ENCODE assay signal across 12 cellular contexts in the genomic region with DNA sequence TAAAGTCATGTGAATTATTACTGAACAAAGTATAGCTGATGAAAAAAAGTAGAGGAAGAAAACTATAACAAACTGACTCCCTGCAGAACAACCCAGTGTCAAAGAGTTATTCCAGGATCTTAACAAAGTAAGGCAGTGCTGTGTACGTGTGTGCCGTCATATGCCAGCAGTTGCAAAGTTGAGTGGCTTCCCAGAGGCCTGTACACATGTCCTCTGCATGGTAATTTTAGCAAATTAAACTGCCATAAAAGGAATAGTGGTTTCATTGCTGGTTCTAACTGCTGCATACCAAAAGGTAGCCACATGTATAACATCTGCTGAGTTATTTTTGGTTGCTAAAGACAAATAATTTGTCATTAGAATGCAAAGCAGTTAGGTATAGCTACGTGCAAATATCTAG. TPM values are rescaled to one million over a fixed set of nuclear protein-coding genes. Genes with fewer than 3 reads are reported as not detected.
DNase-seq lines count a peak whose midpoint lies in the region; ATAC-seq and TF ChIP-seq lines count a peak whose summit lies in the region.
"Had no signal": no experiment of that assay in that cellular context is flagged by ENCODE, and none has a peak within 500 bp of the region (broad histone marks: within the 10 kb centered on the region; RNA-seq: fewer than 3 reads in every experiment).

No MANE protein-coding gene starts in this region.

- H3K27ac Mint-ChIP-seq in CD8-positive, alpha-beta T cell = peak overlapping the region; percentile 89
- peak overlapping the region in 8 of 9 donors; percentile 30 to 98 (median 88) for H3K27ac Mint-ChIP-seq in naive thymus-derived CD4-positive, alpha-beta T cell

- no peaks in the 10 kb centered on the region for H3K9me3 ChIP-seq in CD8-positive, alpha-beta T cell (ENCODE audit: low read length)
- no peaks in the 10 kb centered on the region for H3K9me3 ChIP-seq in SU-DHL-6 (ENCODE audit: insufficient read depth, low read length)
- no peaks in the 10 kb centered on the region for H3K9me3 ChIP-seq in naive thymus-derived CD4-positive, alpha-beta T cell (ENCODE audit: control insufficient read depth in 2 of 3, low read length in 3 of 3)
- H3K9me3 ChIP-seq: tibial artery had no signal

- peak; percentile 41 for ATAC-seq in CD8-positive, alpha-beta T cell
- ATAC-seq in GM18909 (IDR thresholded peaks at IDR 0.05; ENCODE audit: poor library complexity, unreplicated experiment) (peak; percentile 41), GM18873 (IDR thresholded peaks at IDR 0.05; ENCODE audit: low FRiP score, unreplicated experiment) (no peak), HG03442 (IDR thresholded peaks at IDR 0.05; ENCODE audit: unreplicated experiment) (no peak)
- no peak for ATAC-seq in naive thymus-derived CD4-positive, alpha-beta T cell

- POLR2A ChIA-PET in CD8-positive, alpha-beta T cell (lab: Charles Lee) = interaction anchor here (0.7 to 1.3 kb wide), 2 partner anchors 58 to 101 kb away, joined by 3 read pairs; no protein-coding TSS in a partner anchor
- POLR2A ChIA-PET in naive thymus-derived CD4-positive, alpha-beta T cell (lab: Charles Lee) = interaction anchor here (0.7 to 1.6 kb wide), 7 partner anchors 9 to 27 kb away, joined by 3 to 5 read pairs (median 4); no protein-coding TSS in a partner anchor

- H3K27me3 Mint-ChIP-seq in CD8-positive, alpha-beta T cell (ENCODE audit: low read depth) = no peaks in the 10 kb centered on the region
- H3K27me3 Mint-ChIP-seq in naive thymus-derived CD4-positive, alpha-beta T cell = no peaks in the 10 kb centered on the region

- CTCF ChIA-PET in CD8-positive, alpha-beta T cell (lab: Charles Lee) = interaction anchor here (1.1 to 1.6 kb wide), 3 partner anchors 34 to 101 kb away, joined by 3 to 6 read pairs (median 4); no protein-coding TSS in a partner anchor
- CTCF ChIA-PET in naive thymus-derived CD4-positive, alpha-beta T cell (lab: Charles Lee) = interaction anchor here (0.6 to 0.8 kb wide), 2 partner anchors 19 to 35 kb away, joined by 3 to 4 read pairs; no protein-coding TSS in a partner anchor

- peaks cover 15% of the 10 kb centered on the region for H3K36me3 ChIP-seq in CD8-positive, alpha-beta T cell (ENCODE audit: insufficient read depth, low read length)
- H3K36me3 ChIP-seq in SU-DHL-6 (ENCODE audit: low read length) = no peaks in the 10 kb centered on the region
- peaks cover 3 to 16% (median 10%) of the 10 kb centered on the region in 3 experiments for H3K36me3 ChIP-seq in naive thymus-derived CD4-positive, alpha-beta T cell (ENCODE audit: control insufficient read depth in 2 of 3, insufficient read depth in 3 of 3, low read length in 3 of 3)
- H3K36me3 ChIP-seq: tibial artery had no signal

- H3K36me3 Mint-ChIP-seq in CD8-positive, alpha-beta T cell = peaks cover 74% of the 10 kb centered on the region
- peaks cover 0 to 47% (median 40%) of the 10 kb centered on the region in 5 donors for H3K36me3 Mint-ChIP-seq in naive thymus-derived CD4-positive, alpha-beta T cell

- H3K27ac ChIP-seq in CD8-positive, alpha-beta T cell (ENCODE audit: low read depth, low read length) = no peak overlapping the region
- peak overlapping the region; percentile 98 for H3K27ac ChIP-seq in SU-DHL-6 (ENCODE audit: low read depth, low read length)
- H3K27ac ChIP-seq in naive thymus-derived CD4-positive, alpha-beta T cell (ENCODE audit: low read depth, low read length) = peak overlapping the region; percentile 60
- H3K27ac ChIP-seq: epithelial cell of prostate, GM23248, tibial artery had no signal

- H3K4me3 Mint-ChIP-seq in CD8-positive, alpha-beta T cell = no peak overlapping the region
- H3K4me3 Mint-ChIP-seq in naive thymus-derived CD4-positive, alpha-beta T cell = peak overlapping the region in 9 of 10 donors; percentile 11 to 97 (median 48)

- peaks cover 87% of the 10 kb centered on the region for H3F3A ChIP-seq in SU-DHL-6 (ENCODE audit: insufficient read depth)

- DNase-seq in CD8-positive, alpha-beta T cell = no peak
- no peak for DNase-seq in naive thymus-derived CD4-positive, alpha-beta T cell
- no peak for DNase-seq in NCI-H2029 (lab: John Stamatoyannopoulos, UW)
- DNase-seq: GM23248, nucleus accumbens, small intestine, tibial artery had no signal

- no peaks in the 10 kb centered on the region for H4K20me1 ChIP-seq in SU-DHL-6 (ENCODE audit: low read depth, low read length)

- peaks cover 85% of the 10 kb centered on the region for H3K4me1 ChIP-seq in CD8-positive, alpha-beta T cell (ENCODE audit: insufficient read depth, low read length)
- peaks cover 56 to 72% of the 10 kb centered on the region in 2 donors for H3K4me1 ChIP-seq in naive thymus-derived CD4-positive, alpha-beta T cell (ENCODE audit: control insufficient read depth in 2 of 2, insufficient read depth in 2 of 2, low read length in 2 of 2)
- H3K4me1 ChIP-seq: tibial artery had no signal

- H3K79me2 ChIP-seq in SU-DHL-6 (ENCODE audit: insufficient read depth, low read length) = peaks cover 94% of the 10 kb centered on the region

- H3K4me2 ChIP-seq in SU-DHL-6 (ENCODE audit: low read depth, low read length, poor library complexity, severe bottlenecking) = peak overlapping the region; percentile 81

- no peaks in the 10 kb centered on the region for H3K27me3 ChIP-seq in CD8-positive, alpha-beta T cell (ENCODE audit: insufficient read depth, low read length)
- H3K27me3 ChIP-seq in SU-DHL-6 (ENCODE audit: low read length) = no peaks in the 10 kb centered on the region
- H3K27me3 ChIP-seq in naive thymus-derived CD4-positive, alpha-beta T cell (ENCODE audit: control insufficient read depth in 2 of 2, insufficient read depth in 2 of 2, low read length in 2 of 2) = no peaks in the 10 kb centered on the region
- H3K27me3 ChIP-seq: tibial artery had no signal

- intact Hi-C loops in CD8-positive, alpha-beta T cell (cut with DNase I, micrococcal nuclease) = no loop called here
- intact Hi-C loops in naive thymus-derived CD4-positive, alpha-beta T cell (cut with micrococcal nuclease) = loop anchor here in 1 of 2 donors (1.0 kb wide), 2 partner anchors 8 kb away; no protein-coding TSS in a partner anchor

- no peak overlapping the region for H2AFZ ChIP-seq in SU-DHL-6 (ENCODE audit: low read depth, low read length, severe bottlenecking)
- H2AFZ ChIP-seq: GM23248 had no signal

- peak overlapping the region; percentile 54 for H3K9ac ChIP-seq in SU-DHL-6 (ENCODE audit: low read length)
- H3K9ac ChIP-seq: GM23248 had no signal

- no peaks in the 10 kb centered on the region for H3K9me2 ChIP-seq in SU-DHL-6 (replicated peaks; ENCODE audit: insufficient read depth, low read length)

- no peak for TF ChIP-seq CTCF in CD8-positive, alpha-beta T cell (IDR thresholded peaks at IDR 0.05)
- no peak for TF ChIP-seq CTCF in SU-DHL-6 (IDR thresholded peaks at IDR 0.05; ENCODE audit: insufficient read depth, low read length, poor library complexity, severe bottlenecking)

- no peak overlapping the region for H3K4me3 ChIP-seq in CD8-positive, alpha-beta T cell (ENCODE audit: low read depth, low read length)
- peak overlapping the region; percentile 24 for H3K4me3 ChIP-seq in SU-DHL-6 (ENCODE audit: insufficient read depth, low read length, poor library complexity, severe bottlenecking)
- H3K4me3 ChIP-seq in naive thymus-derived CD4-positive, alpha-beta T cell (ENCODE audit: low read length) = no peak overlapping the region
- H3K4me3 ChIP-seq: GM23248, tibial artery had no signal

- H3K4me1 Mint-ChIP-seq in CD8-positive, alpha-beta T cell (ENCODE audit: low read depth) = peaks cover 92% of the 10 kb centered on the region
- H3K4me1 Mint-ChIP-seq in naive thymus-derived CD4-positive, alpha-beta T cell = peaks cover 58 to 97% (median 90%) of the 10 kb centered on the region in 7 donors

- no peaks in the 10 kb centered on the region for H3K9me3 Mint-ChIP-seq in CD8-positive, alpha-beta T cell
- H3K9me3 Mint-ChIP-seq in naive thymus-derived CD4-positive, alpha-beta T cell = peaks cover 0 to 1% (median 0%) of the 10 kb centered on the region in 11 donors

RNA-seq across cellular contexts. Expression of a gene that starts 44.8 kb away (rescaled TPM):
- 10 to 100 TPM; 92.5 to 93.2 TPM for total RNA-seq in CD8-positive, alpha-beta T cell
- 100 to 1,000 TPM; 246 to 576 (median 431) TPM for total RNA-seq in naive thymus-derived CD4-positive, alpha-beta T cell
- polyA plus RNA-seq in naive thymus-derived CD4-positive, alpha-beta T cell = 100 to 1,000 TPM; 532 to 813 TPM

Comparison
In these comparisons a context has a peak if more than half of its experiments do, and no peak if none do; other contexts are left out.
1. ATAC-seq: peak in CD8-positive, alpha-beta T cell (single experiment) and GM18909 (single experiment); none in naive thymus-derived CD4-positive, alpha-beta T cell (single experiment), GM18873 (single experiment) and HG03442 (single experiment).